In the genomic region with DNA sequence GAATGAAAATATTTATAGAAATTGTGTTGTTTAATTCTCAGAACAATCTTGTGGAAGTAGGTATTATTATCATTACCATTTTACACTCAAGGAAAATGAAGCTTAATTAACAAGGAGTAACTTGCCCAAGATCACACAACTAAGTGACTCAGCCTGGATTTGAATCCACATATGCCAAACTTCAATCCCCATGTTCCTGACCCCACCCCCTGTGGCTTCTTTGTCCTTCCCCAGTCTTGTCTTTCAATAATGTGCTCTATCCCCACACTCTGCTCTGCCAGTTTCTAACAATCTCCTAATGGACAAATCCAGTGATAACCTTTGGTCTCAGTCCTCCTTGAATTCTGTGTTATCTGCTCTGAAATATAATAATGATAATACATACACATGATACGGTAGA, we compare ENCODE assay signal across 19 cellular contexts.
A peak's percentile ranks its signal among the peaks of the same experiment; 100 is the strongest.
DNase-seq lines count a peak whose midpoint lies in the region; ATAC-seq and TF ChIP-seq lines count a peak whose summit lies in the region.
"Had no signal": no experiment of that assay in that cellular context is flagged by ENCODE, and none has a peak within 500 bp of the region (broad histone marks: within the 10 kb centered on the region; RNA-seq: fewer than 3 reads in every experiment).

No MANE protein-coding gene starts in this region.

- no peaks in the 10 kb centered on the region for H3K9me3 Mint-ChIP-seq in GM23338
- no peaks in the 10 kb centered on the region for H3K9me3 Mint-ChIP-seq in WTC11
- no peaks in the 10 kb centered on the region for H3K9me3 Mint-ChIP-seq in H9
- H3K9me3 Mint-ChIP-seq in activated T-cell treated with anti-CD3 and anti-CD28 coated beads, Interleukin-2, amount 50 U/mL, for 4 hours: no peaks in the 10 kb centered on the region
- H3K9me3 Mint-ChIP-seq: CD8-positive, alpha-beta T cell had no signal

- H2BK15ac ChIP-seq in H9 (ENCODE audit: low read depth, low read length): no peak overlapping the region

- TF ChIP-seq CTCF in GM23338 (conservative IDR thresholded peaks at IDR 0.05; ENCODE audit: low read depth in 2 of 2): no peak
- no peak for TF ChIP-seq CTCF in WTC11 (IDR thresholded peaks at IDR 0.05)
- no peak for TF ChIP-seq CTCF in epithelial cell of esophagus (IDR thresholded peaks at IDR 0.05; ENCODE audit: insufficient read depth, low read depth, low read length, missing control alignments)
- TF ChIP-seq CTCF in H9 (conservative IDR thresholded peaks at IDR 0.05): no peak
- no peak for TF ChIP-seq CTCF in lower lobe of right lung (IDR thresholded peaks at IDR 0.05)

- H2AFZ ChIP-seq in GM23338 (no peak overlapping the region), H9 (ENCODE audit: low read length) (no peak overlapping the region)
- H2AFZ ChIP-seq: GM23248 had no signal

- H3K4me3 ChIP-seq in GM23338: no peak overlapping the region
- H3K4me3 ChIP-seq in epithelial cell of esophagus (ENCODE audit: low read length): no peak overlapping the region
- no peak overlapping the region for H3K4me3 ChIP-seq in lower lobe of right lung
- H3K4me3 ChIP-seq: BLaER1, GM23248 had no signal

- no peak for ATAC-seq in GM23338
- ATAC-seq in WTC11: peak; percentile 56
- no peak for ATAC-seq in lower lobe of right lung
- no peak for ATAC-seq in activated T-cell treated with anti-CD3 and anti-CD28 coated beads, Interleukin-2, amount 50 U/mL, for 4 hours
- ATAC-seq: CD8-positive, alpha-beta T cell; HCT116 had no signal

- no peaks in the 10 kb centered on the region for H3K36me3 ChIP-seq in GM23338 (ENCODE audit: insufficient read depth)
- H3K36me3 ChIP-seq in lower lobe of right lung: no peaks in the 10 kb centered on the region
- H3K36me3 ChIP-seq: BLaER1 had no signal

- H3K27me3 ChIP-seq in GM23338 (ENCODE audit: insufficient read depth): no peaks in the 10 kb centered on the region
- H3K27me3 ChIP-seq in H9 (ENCODE audit: insufficient read depth, low read length): no peaks in the 10 kb centered on the region
- H3K27me3 ChIP-seq in lower lobe of right lung (ENCODE audit: low read depth): no peaks in the 10 kb centered on the region
- H3K27me3 ChIP-seq: BLaER1 had no signal

- H3K79me2 ChIP-seq in GM23338 (replicated peaks; ENCODE audit: insufficient read depth): no peaks in the 10 kb centered on the region
- H3K79me2 ChIP-seq in H9 (ENCODE audit: insufficient read depth, low read length): no peaks in the 10 kb centered on the region

- intact Hi-C loops in lower lobe of right lung (cut with DNase I): no loop called here

- H3K9me3 ChIP-seq in H9 (ENCODE audit: control insufficient read depth, low read depth, low read length): no peaks in the 10 kb centered on the region
- no peaks in the 10 kb centered on the region for H3K9me3 ChIP-seq in lower lobe of right lung
- H3K9me3 ChIP-seq: BLaER1, Caco-2 had no signal

- WGBS in H9 (ENCODE audit: extremely low coverage, insufficient read length, low lambda C conversion rate): no CpG with 5 or more reads among the region's 1 CpG

- H3K14ac ChIP-seq in H9 (ENCODE audit: insufficient read depth, low read length): no peak overlapping the region

- no peak overlapping the region for H3K27ac ChIP-seq in GM23338 (ENCODE audit: low read depth)
- H3K27ac ChIP-seq in H9 (ENCODE audit: insufficient read length, low read depth, low read length): no peak overlapping the region
- H3K27ac ChIP-seq in lower lobe of right lung: no peak overlapping the region
- H3K27ac ChIP-seq: 22Rv1, BLaER1, C4-2B, GM23248 had no signal

- no peak overlapping the region for H3T11ph ChIP-seq in H9 (ENCODE audit: low read length)

- H3K27ac Mint-ChIP-seq in GM23338 (no peak overlapping the region), WTC11 (no peak overlapping the region), H9 (no peak overlapping the region)
- H3K27ac Mint-ChIP-seq: B cell; CD4-positive, CD25-positive, alpha-beta regulatory T cell; CD8-positive, alpha-beta T cell had no signal

- no peak overlapping the region for H2BK5ac ChIP-seq in H9 (ENCODE audit: insufficient read length, low read length)

- H4K20me1 ChIP-seq in GM23338 (replicated peaks; ENCODE audit: insufficient read depth) (no peaks in the 10 kb centered on the region), H9 (ENCODE audit: control insufficient read depth, insufficient read depth, insufficient read length) (no peaks in the 10 kb centered on the region)
- H4K20me1 ChIP-seq: BLaER1 had no signal

- no peak overlapping the region for H4K91ac ChIP-seq in H9 (ENCODE audit: insufficient read length, low read depth, low read length)

- no peak overlapping the region for H4K8ac ChIP-seq in H9 (replicated peaks; ENCODE audit: insufficient read length, low read depth, low read length)

- no peak overlapping the region for H2BK12ac ChIP-seq in H9 (ENCODE audit: insufficient read length, low read depth, low read length)

- no peaks in the 10 kb centered on the region for H3K23me2 ChIP-seq in H9 (ENCODE audit: insufficient read length, low read depth, low read length, poor library complexity, severe bottlenecking)

- H3K56ac ChIP-seq in H9 (ENCODE audit: insufficient read length, low read depth, low read length): no peak overlapping the region

- no peaks in the 10 kb centered on the region for H3K79me1 ChIP-seq in H9 (ENCODE audit: insufficient read depth, low read depth, low read length, poor library complexity, severe bottlenecking)

- H4K5ac ChIP-seq in H9 (ENCODE audit: insufficient read length, low read depth, low read length): no peak overlapping the region

- DNase-seq in GM23338 (ENCODE audit: low spot score) (peak; percentile 26), WTC11 (ENCODE audit: low spot score) (no peak), epithelial cell of esophagus (ENCODE audit: low read depth) (peak; percentile 26), iPS-NIHi7 (ENCODE audit: extremely low spot score) (peak; percentile 29), H9 (no peak), lower lobe of right lung (no peak)
- no peak for DNase-seq in activated T-cell treated with anti-CD3 and anti-CD28 coated beads, Interleukin-2, amount 50 U/mL, for 4 hours
- no peak for DNase-seq in activated CD4-positive, alpha-beta T cell treated with anti-CD3 and anti-CD28 coated beads, Interleukin-2, amount 50 U/mL, for 48 hours
- DNase-seq: Caco-2; CD4-positive, CD25-positive, alpha-beta regulatory T cell; CD8-positive, alpha-beta T cell; DMS153; DND-41; GM23248 had no signal

- H3K4me3 Mint-ChIP-seq in GM23338 (no peak overlapping the region), WTC11 (no peak overlapping the region), H9 (no peak overlapping the region)
- no peak overlapping the region for H3K4me3 Mint-ChIP-seq in activated T-cell treated with anti-CD3 and anti-CD28 coated beads, Interleukin-2, amount 50 U/mL, for 4 hours
- H3K4me3 Mint-ChIP-seq: B cell; CD4-positive, CD25-positive, alpha-beta regulatory T cell; CD8-positive, alpha-beta T cell had no signal

- H3K27me3 Mint-ChIP-seq in GM23338 (ENCODE audit: insufficient read depth, low read depth, poor library complexity) (peaks cover 4% of the 10 kb centered on the region), WTC11 (ENCODE audit: low read depth) (no peaks in the 10 kb centered on the region; the same call in 1 of the 2 replicates), H9 (ENCODE audit: low read depth) (no peaks in the 10 kb centered on the region)
- H3K27me3 Mint-ChIP-seq in activated T-cell treated with anti-CD3 and anti-CD28 coated beads, Interleukin-2, amount 50 U/mL, for 4 hours (ENCODE audit: low read depth): no peaks in the 10 kb centered on the region
- H3K27me3 Mint-ChIP-seq: CD4-positive, CD25-positive, alpha-beta regulatory T cell had no signal

- H3K9me2 ChIP-seq in GM23338 (ENCODE audit: insufficient read depth): peaks cover 10% of the 10 kb centered on the region; the same call in 1 of the 2 replicates

- H3K4me1 ChIP-seq in GM23338 (ENCODE audit: insufficient read depth) (peaks cover 16% of the 10 kb centered on the region; the same call in 1 of the 2 replicates), H9 (ENCODE audit: insufficient read depth, low read length) (no peaks in the 10 kb centered on the region), lower lobe of right lung (no peaks in the 10 kb centered on the region)
- H3K4me1 ChIP-seq: BLaER1 had no signal

- H3K4me2 ChIP-seq in GM23338 (no peak overlapping the region), H9 (ENCODE audit: insufficient read depth, insufficient read length, low read length) (no peak overlapping the region)
- H3K4me2 ChIP-seq: BLaER1 had no signal

- peaks cover 12% of the 10 kb centered on the region; the same call in 2 of the 3 replicates for H3K4me1 Mint-ChIP-seq in GM23338
- H3K4me1 Mint-ChIP-seq in WTC11: peaks cover 28% of the 10 kb centered on the region
- peaks cover 16 to 22% of the 10 kb centered on the region in 2 experiments for H3K4me1 Mint-ChIP-seq in H9
- H3K4me1 Mint-ChIP-seq in activated T-cell treated with anti-CD3 and anti-CD28 coated beads, Interleukin-2, amount 50 U/mL, for 4 hours (ENCODE audit: low read depth): no peaks in the 10 kb centered on the region
- H3K4me1 Mint-ChIP-seq: CD4-positive, CD25-positive, alpha-beta regulatory T cell had no signal

- no peak overlapping the region for H2AK5ac ChIP-seq in H9 (ENCODE audit: insufficient read length, low read length)

- CTCF ChIA-PET in WTC11 (lab: Charles Lee): no interaction called here

- POLR2A ChIA-PET in WTC11 (lab: Charles Lee): no interaction called here

- no peaks in the 10 kb centered on the region for H3F3A ChIP-seq in GM23338 (replicated peaks; ENCODE audit: low read depth)

- H3K23ac ChIP-seq in H9 (ENCODE audit: insufficient read length, low read depth, low read length): no peak overlapping the region

- H3K36me3 Mint-ChIP-seq in GM23338 (ENCODE audit: low read depth) (no peaks in the 10 kb centered on the region), WTC11 (no peaks in the 10 kb centered on the region), H9 (ENCODE audit: insufficient read depth in 1 of 3, low read depth in 3 of 3) (no peaks in the 10 kb centered on the region)
- no peaks in the 10 kb centered on the region for H3K36me3 Mint-ChIP-seq in activated T-cell treated with anti-CD3 and anti-CD28 coated beads, Interleukin-2, amount 50 U/mL, for 4 hours (ENCODE audit: insufficient read depth)
- H3K36me3 Mint-ChIP-seq: CD4-positive, CD25-positive, alpha-beta regulatory T cell; CD8-positive, alpha-beta T cell had no signal

- H3K9ac ChIP-seq in H9 (ENCODE audit: extremely low read depth, insufficient read length, low read length): no peak overlapping the region
- H3K9ac ChIP-seq: BLaER1, GM23248 had no signal

- H2BK120ac ChIP-seq in H9 (ENCODE audit: low read depth, low read length, poor library complexity, severe bottlenecking): no peak overlapping the region

- H3K18ac ChIP-seq in H9 (ENCODE audit: insufficient read length, low read depth, low read length): no peak overlapping the region

- no peak overlapping the region for H2BK20ac ChIP-seq in H9 (ENCODE audit: low read depth, low read length, poor library complexity, severe bottlenecking)

- no peak overlapping the region for H3K4ac ChIP-seq in H9 (ENCODE audit: low read depth, low read length)

TF ChIP-seq in GM23338, 12 proteins besides CTCF, POLR2A, EP300 and RAD21 (continues in another document):
- TF ChIP-seq STAT1 (IDR thresholded peaks at IDR 0.05; ENCODE audit: unreplicated experiment) (no peak), EZH2 (IDR thresholded peaks at IDR 0.05; ENCODE audit: low read depth, unreplicated experiment) (no peak)

TF ChIP-seq in WTC11, 78 proteins besides CTCF, POLR2A, EP300 and RAD21 (continues in another document):
- no peak for TF ChIP-seq ELF4 (CRISPR knock-in tag; IDR thresholded peaks at IDR 0.05; ENCODE audit: low read depth)

Comparison
In these comparisons a context has a peak if more than half of its experiments do, and no peak if none do; other contexts are left out.
1. DNase-seq: peak in GM23338 (single experiment), epithelial cell of esophagus (single experiment) and iPS-NIHi7 (single experiment); none in WTC11 (single experiment), H9 (single experiment), lower lobe of right lung (single experiment), activated T-cell treated with anti-CD3 and anti-CD28 coated beads, Interleukin-2, amount 50 U/mL, for 4 hours (single experiment) and activated CD4-positive, alpha-beta T cell treated with anti-CD3 and anti-CD28 coated beads, Interleukin-2, amount 50 U/mL, for 48 hours (0 of 2).